Comparison of ENCODE assay signal across 16 cellular contexts in genomic region chr3:150256336-150256735, GRCh38.
"Had no signal": no experiment of that assay in that cellular context is flagged by ENCODE, and none has a peak within 500 bp of the region (broad histone marks: within the 10 kb centered on the region; RNA-seq: fewer than 3 reads in every experiment).

No MANE protein-coding gene starts in this region.

- DNase-seq: activated CD4-positive, alpha-beta T cell treated with anti-CD3 and anti-CD28 coated beads, Interleukin-2, amount 10 ng/mL, durations not matched to agents 7 days and 5 days; activated CD4-positive, CD25-positive, alpha-beta regulatory T cell; activated naive CD4-positive, alpha-beta T cell treated with anti-CD3 and anti-CD28 coated beads for 36 hours; activated T-cell treated with anti-CD3 and anti-CD28 coated beads for 4 hours; brain microvascular endothelial cell; cerebellar nuclear complex; endodermal cell; erythroblast; sigmoid colon; SK-N-SH; stimulated activated CD4-positive, alpha-beta T cell treated with anti-CD3 and anti-CD28 coated beads, Interleukin-4, amount 100 ng/mL, for 24 hours had no signal

- H3K27ac Mint-ChIP-seq: activated CD4-positive, alpha-beta T cell treated with anti-CD3 and anti-CD28 coated beads, Interleukin-2, amount 10 ng/mL, durations not matched to agents 7 days and 5 days; activated naive CD4-positive, alpha-beta T cell treated with anti-CD3 and anti-CD28 coated beads for 36 hours; activated T-helper 17 cell treated with anti-CD3 and anti-CD28 coated beads, Interleukin-2, amount 50 U/mL, for 72 hours; endodermal cell; stimulated activated naive CD8-positive, alpha-beta T cell treated with anti-CD3 and anti-CD28 coated beads, Interleukin-15, Interleukin-2, amounts not matched to agents 100 ng/mL and 50 ng/mL, for 24 hours; T-helper 1 cell treated with Interleukin-12 subunit alpha and Interleukin-12 subunit beta and Interleukin-4 antibody, amounts not matched to agents 30 μg/mL and 1 μg/mL, for 36 hours had no signal

- H3K4me1 Mint-ChIP-seq: activated CD4-positive, alpha-beta T cell treated with anti-CD3 and anti-CD28 coated beads, Interleukin-2, amount 10 ng/mL, durations not matched to agents 7 days and 5 days; activated T-helper 17 cell treated with anti-CD3 and anti-CD28 coated beads, Interleukin-2, amount 50 U/mL, for 72 hours had no signal

- H3K27me3 ChIP-seq: brain microvascular endothelial cell, sigmoid colon had no signal

- H3K4me1 ChIP-seq: prostate gland had no signal

- H3K4me3 ChIP-seq: prostate gland, sigmoid colon, thoracic aorta had no signal

- H3K36me3 ChIP-seq: brain microvascular endothelial cell, prostate gland, sigmoid colon, thoracic aorta had no signal

- ATAC-seq: activated T-helper 17 cell treated with anti-CD3 and anti-CD28 coated beads, Interleukin-2, amount 50 U/mL, for 72 hours had no signal

- H3K4me3 Mint-ChIP-seq: activated CD4-positive, alpha-beta T cell treated with anti-CD3 and anti-CD28 coated beads, Interleukin-2, amount 10 ng/mL, durations not matched to agents 7 days and 5 days; activated naive CD4-positive, alpha-beta T cell treated with anti-CD3 and anti-CD28 coated beads for 36 hours; activated T-helper 17 cell treated with anti-CD3 and anti-CD28 coated beads, Interleukin-2, amount 50 U/mL, for 72 hours; endodermal cell; stimulated activated naive CD8-positive, alpha-beta T cell treated with anti-CD3 and anti-CD28 coated beads, Interleukin-15, Interleukin-2, amounts not matched to agents 100 ng/mL and 50 ng/mL, for 24 hours; T-helper 1 cell treated with Interleukin-12 subunit alpha and Interleukin-12 subunit beta and Interleukin-4 antibody, amounts not matched to agents 30 μg/mL and 1 μg/mL, for 36 hours had no signal

- H3K9me3 Mint-ChIP-seq: activated CD4-positive, alpha-beta T cell treated with anti-CD3 and anti-CD28 coated beads, Interleukin-2, amount 10 ng/mL, durations not matched to agents 7 days and 5 days; activated naive CD4-positive, alpha-beta T cell treated with anti-CD3 and anti-CD28 coated beads for 36 hours; activated T-helper 17 cell treated with anti-CD3 and anti-CD28 coated beads, Interleukin-2, amount 50 U/mL, for 72 hours; endodermal cell; stimulated activated naive CD8-positive, alpha-beta T cell treated with anti-CD3 and anti-CD28 coated beads, Interleukin-15, Interleukin-2, amounts not matched to agents 100 ng/mL and 50 ng/mL, for 24 hours; T-helper 1 cell treated with Interleukin-12 subunit alpha and Interleukin-12 subunit beta and Interleukin-4 antibody, amounts not matched to agents 30 μg/mL and 1 μg/mL, for 36 hours had no signal

- H3K9me3 ChIP-seq: prostate gland, sigmoid colon, SK-N-SH, thoracic aorta had no signal

- H3K27ac ChIP-seq: brain microvascular endothelial cell had no signal
